In genomic region chr15:59298255-59298856, GRCh38 we compare ENCODE assay signal across 8 cellular contexts.
DNase-seq lines count a peak whose midpoint lies in the region; ATAC-seq and TF ChIP-seq lines count a peak whose summit lies in the region.

No MANE protein-coding gene starts in this region.

- TF ChIP-seq CTCF in GM13976 (IDR thresholded peaks at IDR 0.05; ENCODE audit: borderline replicate concordance, control extremely low read depth, extremely low read depth, insufficient read depth, missing control alignments): no peak

- DNase-seq in GM13976 (ENCODE audit: low spot score): peak; percentile 62
- peak; percentile 23 for DNase-seq in NCI-H526 treated with DMSO at 0.1 percent for 48 hours (lab: John Stamatoyannopoulos, UW)
- DNase-seq in NCI-H82 treated with DMSO at 0.1 percent for 48 hours (lab: John Stamatoyannopoulos, UW; ENCODE audit: unreplicated experiment): no peak
- no peak for DNase-seq in 8988T
- no peak for DNase-seq in AML-193 (lab: John Stamatoyannopoulos, UW)
- no peak for DNase-seq in dedifferentiated amniotic fluid mesenchymal stem cell (ENCODE audit: extremely low spot score)

- ATAC-seq in GM21786 (IDR thresholded peaks at IDR 0.05; ENCODE audit: unreplicated experiment) (peak; percentile 59), esophagus mucosa (peak; percentile 83)

- in situ Hi-C loops in GM13976 (cut with MboI; ENCODE audit: low sequenced_read_pairs, unreplicated experiment): no loop called here

Comparison
In these comparisons a context has a peak if more than half of its experiments do, and no peak if none do; other contexts are left out.
1. DNase-seq: peak in GM13976 (single experiment) and NCI-H526 treated with DMSO at 0.1 percent for 48 hours (single experiment); none in NCI-H82 treated with DMSO at 0.1 percent for 48 hours (single experiment), 8988T (single experiment), AML-193 (0 of 2) and dedifferentiated amniotic fluid mesenchymal stem cell (single experiment).